8 cellular contexts compared by ENCODE assay signal in the genomic region with DNA sequence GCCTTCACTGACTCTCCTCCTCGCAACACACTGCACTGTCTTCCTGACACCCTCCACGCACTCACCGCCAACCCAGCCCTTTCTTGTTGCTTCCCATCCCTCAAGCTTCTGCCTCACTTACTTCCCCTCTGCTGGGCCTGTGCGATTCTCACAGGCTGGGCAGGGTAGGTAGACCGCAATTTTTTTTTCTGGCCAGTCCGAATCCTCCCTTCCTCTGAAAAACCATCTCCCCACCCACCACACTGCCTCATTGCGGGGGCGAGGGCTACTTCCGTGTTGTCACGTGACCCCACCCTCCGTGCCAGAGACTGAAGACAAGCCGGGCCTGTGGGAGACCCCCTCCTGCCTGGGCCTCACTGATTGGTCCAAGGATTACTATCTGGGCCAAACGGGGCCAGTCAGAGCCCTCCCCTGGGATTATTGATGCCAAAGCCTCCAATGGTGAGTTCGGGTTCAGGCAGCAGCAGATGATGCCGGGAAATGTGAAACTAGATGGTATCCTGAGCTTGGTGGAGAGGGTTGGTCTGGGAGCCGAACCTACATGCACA.
DNase-seq lines count a peak whose midpoint lies in the region; ATAC-seq and TF ChIP-seq lines count a peak whose summit lies in the region.

No MANE protein-coding gene starts in this region.

- no peaks in the 10 kb centered on the region for H3K27me3 ChIP-seq in colonic mucosa

- intact Hi-C loops in colonic mucosa (cut with DNase I), result no loop called here

- POLR2A ChIA-PET in WTC11 (lab: Charles Lee), result no interaction called here

- ATAC-seq in GM19328 (IDR thresholded peaks at IDR 0.05; ENCODE audit: unreplicated experiment) (peak; percentile 57), HG03175 (IDR thresholded peaks at IDR 0.05; ENCODE audit: unreplicated experiment) (peak; percentile 65), WTC11 (peak; percentile 62)

- no peaks in the 10 kb centered on the region for H3K9me3 ChIP-seq in colonic mucosa

- no peak for TF ChIP-seq CTCF in WTC11 (IDR thresholded peaks at IDR 0.05)
- TF ChIP-seq CTCF in colonic mucosa (IDR thresholded peaks at IDR 0.05), result no peak
- TF ChIP-seq CTCF in coronary artery (IDR thresholded peaks at IDR 0.05), result no peak

- no peaks in the 10 kb centered on the region for H3K36me3 ChIP-seq in colonic mucosa

- peak overlapping the region; percentile 68 for H3K27ac Mint-ChIP-seq in WTC11

- peaks cover 9% of the 10 kb centered on the region for H3K36me3 Mint-ChIP-seq in WTC11

- no peak for DNase-seq in WTC11 (ENCODE audit: low spot score)
- peak; percentile 49 for DNase-seq in colonic mucosa
- DNase-seq in stimulated activated CD4-positive, alpha-beta T cell treated with anti-CD3 and anti-CD28 coated beads, Interleukin-1b, Interleukin-23, amount 100 ng/mL, for 48 hours, result peak; percentile 90
- no peak for DNase-seq in DMS153 treated with DMSO at 0.1 percent for 48 hours (lab: John Stamatoyannopoulos, UW; ENCODE audit: unreplicated experiment)
- no peak for DNase-seq in SW480 (ENCODE audit: low spot score)
- no peak for DNase-seq in coronary artery (ENCODE audit: low spot score)

- H3K4me3 ChIP-seq in colonic mucosa (no peak overlapping the region), coronary artery (no peak overlapping the region)

- CTCF ChIA-PET in WTC11 (lab: Charles Lee), result no interaction called here

- H3K9me3 Mint-ChIP-seq in WTC11, result peaks cover 3% of the 10 kb centered on the region; the same call in 1 of the 2 replicates

- no peak overlapping the region for H3K4me3 Mint-ChIP-seq in WTC11

- H3K4me1 Mint-ChIP-seq in WTC11, result peaks cover 13% of the 10 kb centered on the region

- no peak overlapping the region for H3K9ac ChIP-seq in colonic mucosa (ENCODE audit: low read depth in 2 of 2, low read length in 2 of 2)

- H3K4me1 ChIP-seq in colonic mucosa, result peaks cover 6% of the 10 kb centered on the region

- H3K27ac ChIP-seq in colonic mucosa (peak overlapping the region; percentile 52), coronary artery (peak overlapping the region in 1 of 2 donors; percentile 47)

- 0 out of 2 replicates have a peak, but pooled peaks cover 2% of the 10 kb centered on the region for H3K27me3 Mint-ChIP-seq in WTC11 (ENCODE audit: low read depth)

TF ChIP-seq in WTC11, 78 proteins besides CTCF, POLR2A, EP300 and RAD21:
- peak; percentile 64 for TF ChIP-seq NFYB (CRISPR knock-in tag; conservative IDR thresholded peaks at IDR 0.05; ENCODE audit: low read depth)
- no peak for TF ChIP-seq NR3C1 (CRISPR knock-in tag; conservative IDR thresholded peaks at IDR 0.05; ENCODE audit: low read depth)
- TF ChIP-seq, protein P1, sequence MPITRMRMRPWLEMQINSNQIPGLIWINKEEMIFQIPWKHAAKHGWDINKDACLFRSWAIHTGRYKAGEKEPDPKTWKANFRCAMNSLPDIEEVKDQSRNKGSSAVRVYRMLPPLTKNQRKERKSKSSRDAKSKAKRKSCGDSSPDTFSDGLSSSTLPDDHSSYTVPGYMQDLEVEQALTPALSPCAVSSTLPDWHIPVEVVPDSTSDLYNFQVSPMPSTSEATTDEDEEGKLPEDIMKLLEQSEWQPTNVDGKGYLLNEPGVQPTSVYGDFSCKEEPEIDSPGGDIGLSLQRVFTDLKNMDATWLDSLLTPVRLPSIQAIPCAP (CRISPR knock-in tag; IDR thresholded peaks at IDR 0.05), result no peak
- TF ChIP-seq FOXP1 (CRISPR knock-in tag; IDR thresholded peaks at IDR 0.05; ENCODE audit: borderline replicate concordance), result no peak
- TF ChIP-seq, protein P2, sequence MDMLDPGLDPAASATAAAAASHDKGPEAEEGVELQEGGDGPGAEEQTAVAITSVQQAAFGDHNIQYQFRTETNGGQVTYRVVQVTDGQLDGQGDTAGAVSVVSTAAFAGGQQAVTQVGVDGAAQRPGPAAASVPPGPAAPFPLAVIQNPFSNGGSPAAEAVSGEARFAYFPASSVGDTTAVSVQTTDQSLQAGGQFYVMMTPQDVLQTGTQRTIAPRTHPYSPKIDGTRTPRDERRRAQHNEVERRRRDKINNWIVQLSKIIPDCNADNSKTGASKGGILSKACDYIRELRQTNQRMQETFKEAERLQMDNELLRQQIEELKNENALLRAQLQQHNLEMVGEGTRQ (CRISPR knock-in tag; IDR thresholded peaks at IDR 0.05), result peak; percentile 60
- no peak for TF ChIP-seq HMGA2 (CRISPR knock-in tag; IDR thresholded peaks at IDR 0.05)
- TF ChIP-seq, protein P3, sequence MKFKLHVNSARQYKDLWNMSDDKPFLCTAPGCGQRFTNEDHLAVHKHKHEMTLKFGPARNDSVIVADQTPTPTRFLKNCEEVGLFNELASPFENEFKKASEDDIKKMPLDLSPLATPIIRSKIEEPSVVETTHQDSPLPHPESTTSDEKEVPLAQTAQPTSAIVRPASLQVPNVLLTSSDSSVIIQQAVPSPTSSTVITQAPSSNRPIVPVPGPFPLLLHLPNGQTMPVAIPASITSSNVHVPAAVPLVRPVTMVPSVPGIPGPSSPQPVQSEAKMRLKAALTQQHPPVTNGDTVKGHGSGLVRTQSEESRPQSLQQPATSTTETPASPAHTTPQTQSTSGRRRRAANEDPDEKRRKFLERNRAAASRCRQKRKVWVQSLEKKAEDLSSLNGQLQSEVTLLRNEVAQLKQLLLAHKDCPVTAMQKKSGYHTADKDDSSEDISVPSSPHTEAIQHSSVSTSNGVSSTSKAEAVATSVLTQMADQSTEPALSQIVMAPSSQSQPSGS (CRISPR knock-in tag; IDR thresholded peaks at IDR 0.05; ENCODE audit: borderline replicate concordance, low read depth), result no peak
- no peak for TF ChIP-seq TP53 (CRISPR knock-in tag; IDR thresholded peaks at IDR 0.05)
- TF ChIP-seq, protein P4, sequence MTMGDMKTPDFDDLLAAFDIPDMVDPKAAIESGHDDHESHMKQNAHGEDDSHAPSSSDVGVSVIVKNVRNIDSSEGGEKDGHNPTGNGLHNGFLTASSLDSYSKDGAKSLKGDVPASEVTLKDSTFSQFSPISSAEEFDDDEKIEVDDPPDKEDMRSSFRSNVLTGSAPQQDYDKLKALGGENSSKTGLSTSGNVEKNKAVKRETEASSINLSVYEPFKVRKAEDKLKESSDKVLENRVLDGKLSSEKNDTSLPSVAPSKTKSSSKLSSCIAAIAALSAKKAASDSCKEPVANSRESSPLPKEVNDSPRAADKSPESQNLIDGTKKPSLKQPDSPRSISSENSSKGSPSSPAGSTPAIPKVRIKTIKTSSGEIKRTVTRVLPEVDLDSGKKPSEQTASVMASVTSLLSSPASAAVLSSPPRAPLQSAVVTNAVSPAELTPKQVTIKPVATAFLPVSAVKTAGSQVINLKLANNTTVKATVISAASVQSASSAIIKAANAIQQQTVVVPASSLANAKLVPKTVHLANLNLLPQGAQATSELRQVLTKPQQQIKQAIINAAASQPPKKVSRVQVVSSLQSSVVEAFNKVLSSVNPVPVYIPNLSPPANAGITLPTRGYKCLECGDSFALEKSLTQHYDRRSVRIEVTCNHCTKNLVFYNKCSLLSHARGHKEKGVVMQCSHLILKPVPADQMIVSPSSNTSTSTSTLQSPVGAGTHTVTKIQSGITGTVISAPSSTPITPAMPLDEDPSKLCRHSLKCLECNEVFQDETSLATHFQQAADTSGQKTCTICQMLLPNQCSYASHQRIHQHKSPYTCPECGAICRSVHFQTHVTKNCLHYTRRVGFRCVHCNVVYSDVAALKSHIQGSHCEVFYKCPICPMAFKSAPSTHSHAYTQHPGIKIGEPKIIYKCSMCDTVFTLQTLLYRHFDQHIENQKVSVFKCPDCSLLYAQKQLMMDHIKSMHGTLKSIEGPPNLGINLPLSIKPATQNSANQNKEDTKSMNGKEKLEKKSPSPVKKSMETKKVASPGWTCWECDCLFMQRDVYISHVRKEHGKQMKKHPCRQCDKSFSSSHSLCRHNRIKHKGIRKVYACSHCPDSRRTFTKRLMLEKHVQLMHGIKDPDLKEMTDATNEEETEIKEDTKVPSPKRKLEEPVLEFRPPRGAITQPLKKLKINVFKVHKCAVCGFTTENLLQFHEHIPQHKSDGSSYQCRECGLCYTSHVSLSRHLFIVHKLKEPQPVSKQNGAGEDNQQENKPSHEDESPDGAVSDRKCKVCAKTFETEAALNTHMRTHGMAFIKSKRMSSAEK (CRISPR knock-in tag; IDR thresholded peaks at IDR 0.05; ENCODE audit: borderline replicate concordance), result no peak
- no peak for TF ChIP-seq ZNF671 (CRISPR knock-in tag; IDR thresholded peaks at IDR 0.05)

Comparison
In these comparisons a context has a peak if more than half of its experiments do, and no peak if none do; other contexts are left out.
1. DNase-seq: peak in colonic mucosa (single experiment) and stimulated activated CD4-positive, alpha-beta T cell treated with anti-CD3 and anti-CD28 coated beads, Interleukin-1b, Interleukin-23, amount 100 ng/mL, for 48 hours (single experiment); none in WTC11 (single experiment), DMS153 treated with DMSO at 0.1 percent for 48 hours (single experiment), SW480 (single experiment) and coronary artery (single experiment).
2. Peak in every context shown above with its lines, with median percentiles within 50 percentile points of each other: ATAC-seq.